In the genomic region with DNA sequence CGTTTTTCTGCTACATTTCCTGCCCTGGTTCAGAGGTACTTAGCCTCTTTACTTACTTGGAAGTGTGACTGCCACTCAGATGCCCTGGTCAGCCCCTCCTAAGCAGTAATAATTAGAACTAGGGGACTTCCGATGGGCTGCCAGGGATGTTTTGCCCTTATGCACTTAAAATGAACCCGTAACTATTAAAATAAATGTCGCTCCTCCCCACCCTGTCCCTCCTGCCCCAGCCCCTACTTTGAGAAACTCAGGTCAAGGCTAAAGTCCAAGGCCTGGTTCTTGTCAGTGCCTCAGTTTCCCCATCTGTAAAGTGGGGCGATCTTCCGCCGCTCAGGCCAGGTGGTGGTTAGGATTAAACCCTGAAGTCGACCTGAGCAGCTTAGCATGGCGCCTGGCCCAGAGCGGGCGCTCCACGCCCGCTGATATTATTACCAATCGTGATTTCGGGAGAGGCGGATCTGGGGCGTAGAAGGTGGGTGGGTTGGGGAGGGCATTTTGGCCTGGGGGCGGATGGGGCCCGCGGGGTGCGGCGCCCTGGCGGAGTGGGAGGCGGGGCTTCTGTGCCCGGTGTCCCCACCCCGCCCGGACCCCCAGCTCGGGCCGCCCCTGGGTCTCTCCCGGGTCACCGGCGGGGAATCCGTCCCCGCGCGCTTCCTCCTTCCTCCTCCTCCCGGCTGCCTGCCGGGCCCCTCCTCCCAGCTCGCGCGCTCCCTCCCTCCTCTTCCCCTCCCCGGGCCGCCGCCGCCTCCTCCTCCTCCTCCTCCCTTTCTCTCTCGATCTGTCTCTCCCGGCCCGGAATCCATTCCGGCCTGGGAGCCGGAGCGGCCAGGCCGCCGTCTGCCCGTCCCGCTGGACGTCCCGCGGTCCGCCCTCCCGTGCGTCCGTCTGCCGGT, we compare ENCODE assay signal across 8 cellular contexts. TPM values are rescaled to one million over a fixed set of nuclear protein-coding genes. Genes with fewer than 3 reads are reported as not detected.
DNase-seq lines count a peak whose midpoint lies in the region; ATAC-seq and TF ChIP-seq lines count a peak whose summit lies in the region.

A gene (plus strand): TSS at position 802 of the 893 bp plus-strand sequence. CDS start 38,014 bp downstream, outside the sequence.

- TF ChIP-seq RAD21 in IMR-90 (IDR thresholded peaks at IDR 0.05; ENCODE audit: low read length) = no peak

- no peaks in the 10 kb centered on the region for H3K27me3 ChIP-seq in IMR-90 (ENCODE audit: control insufficient read depth, insufficient read depth, low read length)
- no peaks in the 10 kb centered on the region for H3K27me3 ChIP-seq in right atrium auricular region
- H3K27me3 ChIP-seq in prostate gland (replicated peaks; ENCODE audit: insufficient read depth) = no peaks in the 10 kb centered on the region
- no peaks in the 10 kb centered on the region for H3K27me3 ChIP-seq in uterus

- peak within 1 kb of the TSS; percentile 90 for H3K4me2 ChIP-seq in IMR-90 (ENCODE audit: low read depth, low read length)

- 0 out of 2 replicates have a peak within 1 kb of the TSS, but pooled peaks have one; percentile 66 for H2BK20ac ChIP-seq in IMR-90 (ENCODE audit: low read depth, low read length)

- intact Hi-C loops in IMR-90 (cut with micrococcal nuclease) (no loop called here), prostate gland (cut with DNase I) (no loop called here), uterus (cut with DNase I; ENCODE audit: low total_unique reads) (no loop called here)

- no peaks in the 10 kb centered on the region for H3K9me3 ChIP-seq in IMR-90 (ENCODE audit: control insufficient read depth, insufficient read depth, low read length)
- no peaks in the 10 kb centered on the region for H3K9me3 ChIP-seq in right atrium auricular region
- H3K9me3 ChIP-seq in prostate gland = no peaks in the 10 kb centered on the region
- H3K9me3 ChIP-seq in uterus = no peaks in the 10 kb centered on the region

- H3K27ac ChIP-seq in IMR-90 (ENCODE audit: insufficient read depth, low read length) (peak within 1 kb of the TSS; percentile 55), right atrium auricular region (peak within 1 kb of the TSS; percentile 76 to 81), prostate gland (peak within 1 kb of the TSS; percentile 91 to 93), uterus (peak within 1 kb of the TSS; percentile 91 to 93)

- POLR2A ChIA-PET in IMR-90 (lab: Charles Lee; ENCODE audit: unreplicated experiment) = interaction anchor here (0.7 kb wide), 1 partner anchor 177 kb away, joined by 11 read pairs; no protein-coding TSS in a partner anchor

- in situ Hi-C loops in IMR-90 (cut with MboI; ENCODE audit: low sequenced_read_pairs) = no loop called here

- H4K8ac ChIP-seq in IMR-90 (ENCODE audit: low read depth in 2 of 2, low read length in 2 of 2) = peak within 1 kb of the TSS; percentile 69 to 98

- peaks cover 22% of the 10 kb centered on the region for H3K9me1 ChIP-seq in IMR-90 (ENCODE audit: insufficient read depth, low read length)

- H3K18ac ChIP-seq in IMR-90 (ENCODE audit: low read depth, low read length) = peak within 1 kb of the TSS; percentile 63

- H2BK15ac ChIP-seq in IMR-90 (ENCODE audit: low read depth, low read length) = peak within 1 kb of the TSS; percentile 79; the same call in 1 of the 3 replicates

- dilution Hi-C loops in IMR-90 (cut with HindIII; ENCODE audit: low sequenced_read_pairs, unreplicated experiment) = no loop called here

- peak within 1 kb of the TSS; percentile 85; the same call in 1 of the 2 replicates for H3K23ac ChIP-seq in IMR-90 (ENCODE audit: low read depth, low read length)

- 0% methylated on average over 10 of the region's 63 CpGs; no CpG with 5 or more reads in 1 of the 2 experiments for WGBS in IMR-90 (ENCODE audit: extremely low coverage in 2 of 2, insufficient read length in 1 of 2), 2 experiments
- 3% methylated on average over 62 of the region's 63 CpGs for WGBS in prostate gland

- TF ChIP-seq CTCF in IMR-90 (conservative IDR thresholded peaks at IDR 0.05; ENCODE audit: low read depth, low read length) (no peak), right atrium auricular region (IDR thresholded peaks at IDR 0.05) (no peak), prostate gland (IDR thresholded peaks at IDR 0.05) (no peak), uterus (IDR thresholded peaks at IDR 0.05) (no peak)

- H3K4me1 ChIP-seq in IMR-90 (ENCODE audit: control insufficient read depth, insufficient read depth, low read length) (peaks cover 13% of the 10 kb centered on the region), right atrium auricular region (peaks cover 0 to 16% of the 10 kb centered on the region in 2 donors), prostate gland (replicated peaks) (peaks cover 15% of the 10 kb centered on the region), uterus (no peaks in the 10 kb centered on the region)

- H4K5ac ChIP-seq in IMR-90 (ENCODE audit: low read depth, low read length) = peak within 1 kb of the TSS; percentile 97

- peak within 1 kb of the TSS; percentile 88 for H3K14ac ChIP-seq in IMR-90 (replicated peaks; ENCODE audit: low read depth, low read length)

- peaks cover 36% of the 10 kb centered on the region for H4K20me1 ChIP-seq in IMR-90 (ENCODE audit: insufficient read depth, low read length)

- H2AK5ac ChIP-seq in IMR-90 (ENCODE audit: low read depth, low read length) = peak within 1 kb of the TSS; percentile 96

- peak within 1 kb of the TSS; percentile 92 for H2AFZ ChIP-seq in IMR-90 (replicated peaks; ENCODE audit: low read length, poor library complexity)

- TF ChIP-seq POLR2A in GM10847 (IDR thresholded peaks at IDR 0.05; ENCODE audit: extremely low read depth, insufficient read length) (peak; percentile 44), IMR-90 (IDR thresholded peaks at IDR 0.05; ENCODE audit: low read depth, low read length) (peak; percentile 93), prostate gland (IDR thresholded peaks at IDR 0.05) (peak; percentile 65), uterus (IDR thresholded peaks at IDR 0.05) (peak; percentile 58 to 64)

- H4K91ac ChIP-seq in IMR-90 (ENCODE audit: insufficient read depth, low read depth, low read length) = peak within 1 kb of the TSS; percentile 91; the same call in 1 of the 2 replicates

- peak within 1 kb of the TSS; percentile 97 for H3K4ac ChIP-seq in IMR-90 (ENCODE audit: low read depth, low read length)

- H3K36me3 ChIP-seq in IMR-90 (ENCODE audit: control insufficient read depth, insufficient read depth, low read length) = peaks cover 2% of the 10 kb centered on the region; the same call in 1 of the 2 replicates
- H3K36me3 ChIP-seq in right atrium auricular region = no peaks in the 10 kb centered on the region
- H3K36me3 ChIP-seq in prostate gland = no peaks in the 10 kb centered on the region
- H3K36me3 ChIP-seq in uterus = no peaks in the 10 kb centered on the region

- no TSS peak for BruUV-seq in IMR-90 (replicated peaks; lab: Mats Ljungman, UMichigan)

- H2BK5ac ChIP-seq in IMR-90 (ENCODE audit: low read depth, low read length, poor library complexity, severe bottlenecking) = peak within 1 kb of the TSS; percentile 57

- CTCF ChIA-PET in IMR-90 (lab: Yijun Ruan, JAX) = no interaction called here

- H3K56ac ChIP-seq in IMR-90 (ENCODE audit: extremely low read depth, insufficient read depth, low read length) = peak within 1 kb of the TSS; percentile 54; the same call in 1 of the 2 replicates

- H3K4me3 ChIP-seq in IMR-90 (ENCODE audit: insufficient read depth, low read depth, low read length) (peak within 1 kb of the TSS; percentile 70), right atrium auricular region (peak within 1 kb of the TSS; percentile 57 to 73), prostate gland (peak within 1 kb of the TSS; percentile 52 to 70), uterus (peak within 1 kb of the TSS; percentile 53 to 60)

- H3K9ac ChIP-seq in IMR-90 (ENCODE audit: low read depth, low read length) = peak within 1 kb of the TSS; percentile 85

- ATAC-seq in IMR-90 (ENCODE audit: low read depth) (peak; percentile 94), SK-N-SH treated with all-trans-retinoic acid at 6 μM for 48 hours (peak; percentile 73)

- peak within 1 kb of the TSS; percentile 98 for H2AK9ac ChIP-seq in IMR-90 (replicated peaks; ENCODE audit: low read depth, low read length, poor library complexity)

- DNase-seq in IMR-90 (peak; percentile 60), anterior cingulate cortex (lab: John Stamatoyannopoulos, UW) (peak in 50 of 58 donors; percentile 9 to 80 (median 38)), right atrium auricular region (ENCODE audit: low spot score) (peak; percentile 77), prostate gland (ENCODE audit: low spot score) (peak; percentile 84), uterus (peak; percentile 87 to 89), NK-92 (lab: John Stamatoyannopoulos, UW; ENCODE audit: unreplicated experiment) (no peak)

- H2BK120ac ChIP-seq in IMR-90 (ENCODE audit: low read depth, low read length) = peak within 1 kb of the TSS; percentile 28; the same call in 1 of the 2 replicates

- peaks cover 19 to 50% of the 10 kb centered on the region in 2 experiments for H3K79me1 ChIP-seq in IMR-90 (ENCODE audit: low read depth in 1 of 2, low read length in 2 of 2)

TF ChIP-seq in IMR-90, 13 proteins besides CTCF, POLR2A, EP300 and RAD21 (continues in another document):
- TF ChIP-seq NFE2L2 (IDR thresholded peaks at IDR 0.05; ENCODE audit: low read depth, low read length) (no peak), CHD1 (IDR thresholded peaks at IDR 0.05; ENCODE audit: low read depth, low read length) (no peak), MAZ (IDR thresholded peaks at IDR 0.05; ENCODE audit: borderline replicate concordance, low read depth, low read length) (peak; percentile 85; the same call in 1 of the 2 replicates)

TF ChIP-seq in SK-N-SH treated with all-trans-retinoic acid at 6 μM for 48 hours, 23 proteins besides CTCF, POLR2A, EP300 and RAD21 (continues in another document):
- TF ChIP-seq SNAI2 (CRISPR knock-in tag; IDR thresholded peaks at IDR 0.05) = no peak

RNA-seq across cellular contexts. Expression of the gene that starts here (rescaled TPM):
- total RNA-seq in IMR-90 (2012; rRNA removed) = 6.7 and 7.0 TPM in 2 replicates
- polyA plus RNA-seq in IMR-90 (2012; rRNA removed) = 19.8 and 24.2 TPM in 2 replicates
- polyA plus RNA-seq in IMR-90 (2012; cell fraction: cytosol; rRNA removed) = 10.7 and 21.0 TPM in 2 replicates
- polyA plus RNA-seq in IMR-90 (2012; cell fraction: nucleus; rRNA removed; ENCODE audit: low replicate concordance) = 66.9 and 101 TPM in 2 replicates
- total RNA-seq in right atrium auricular region = 10 to 100 TPM in 1 of 2 donors, 1 to 10 TPM in 1; 6.9 to 14.3 TPM
- 100 to 1,000 TPM in 1 of 2 donors, 10 to 100 TPM in 1; 61.2 to 149 TPM for total RNA-seq in prostate gland
- total RNA-seq in uterus = 100 to 1,000 TPM in 1 of 4 donors, 10 to 100 TPM in 3; 25.0 to 110 (median 34.1) TPM
